In genomic region chr18:9447334-9447733, GRCh38 we compare ENCODE assay signal across 25 cellular contexts.
"Had no signal": no experiment of that assay in that cellular context is flagged by ENCODE, and none has a peak within 500 bp of the region (broad histone marks: within the 10 kb centered on the region; RNA-seq: fewer than 3 reads in every experiment).

No MANE protein-coding gene starts in this region.

- H3K9ac ChIP-seq: neural progenitor cell, parathyroid adenoma had no signal

- H3K4me3 ChIP-seq: neural progenitor cell, ovary, psoas muscle, right lobe of liver, sigmoid colon, stomach, thoracic aorta, thyroid gland, tibial nerve, upper lobe of left lung, vagina had no signal

- H3K4me1 ChIP-seq: parathyroid adenoma, psoas muscle, right lobe of liver, sigmoid colon, stomach, thyroid gland, tibial nerve, upper lobe of left lung, vagina had no signal

- ATAC-seq: natural killer cell; psoas muscle; right cardiac atrium; right lobe of liver; stimulated activated effector memory CD8-positive, alpha-beta T cell treated with anti-CD3 and anti-CD28 coated beads, Interleukin-12 subunit alpha, Interleukin-12 subunit beta, amount 100 ng/mL, for 72 hours; stimulated activated naive B cell treated with anti-CD40 and anti-IgM and Interleukin-4, amounts not matched to agents 10 μg/mL and 1 μg/mL and 100 μg/mL, for 72 hours had no signal

- DNase-seq: natural killer cell; occipital lobe; ovary; posterior cingulate gyrus; psoas muscle; right cardiac atrium; right lobe of liver; sigmoid colon; small intestine; stimulated activated CD4-positive, alpha-beta T cell treated with anti-CD3 and anti-CD28 coated beads, Interleukin-15, amount 100 ng/mL, for 24 hours; stimulated activated CD4-positive, alpha-beta T cell treated with anti-CD3 and anti-CD28 coated beads, Interleukin-2, amount 100 ng/mL, for 24 hours; stimulated activated CD4-positive, alpha-beta T cell treated with anti-CD3 and anti-CD28 coated beads, Interleukin-2, amount 100 ng/mL, for 48 hours; stimulated activated CD4-positive, alpha-beta T cell treated with anti-CD3 and anti-CD28 coated beads, Interleukin-4, amount 100 ng/mL, for 24 hours; stimulated activated naive B cell treated with anti-CD40 and anti-IgM and Interleukin-4, amounts not matched to agents 10 μg/mL and 1 μg/mL and 100 μg/mL, for 72 hours; stimulated activated naive CD4-positive, alpha-beta T cell treated with Interleukin-2 at 50 U/mL for 16 hours; stomach; thyroid gland; trophoblast cell; upper lobe of left lung had no signal

- H3K79me2 ChIP-seq: parathyroid adenoma had no signal

- H3K9me3 ChIP-seq: ovary, psoas muscle, right lobe of liver, sigmoid colon, thoracic aorta, thyroid gland had no signal

- H3K27me3 ChIP-seq: neural progenitor cell, ovary, right lobe of liver, sigmoid colon, stomach, thyroid gland, tibial nerve, upper lobe of left lung, vagina had no signal

- H3K36me3 ChIP-seq: neural progenitor cell, ovary, right lobe of liver, sigmoid colon, stomach, thoracic aorta, thyroid gland, tibial nerve, upper lobe of left lung, vagina had no signal

- FAIRE-seq: small intestine had no signal

- H2AFZ ChIP-seq: neural progenitor cell, parathyroid adenoma had no signal

- H3K4me2 ChIP-seq: neural progenitor cell had no signal

- H3K27ac ChIP-seq: neural progenitor cell, ovary, parathyroid adenoma, psoas muscle, right lobe of liver, sigmoid colon, stomach, thoracic aorta, thyroid gland, tibial nerve, upper lobe of left lung, vagina had no signal
